Comparison of ENCODE assay signal across 10 cellular contexts in the genomic region with DNA sequence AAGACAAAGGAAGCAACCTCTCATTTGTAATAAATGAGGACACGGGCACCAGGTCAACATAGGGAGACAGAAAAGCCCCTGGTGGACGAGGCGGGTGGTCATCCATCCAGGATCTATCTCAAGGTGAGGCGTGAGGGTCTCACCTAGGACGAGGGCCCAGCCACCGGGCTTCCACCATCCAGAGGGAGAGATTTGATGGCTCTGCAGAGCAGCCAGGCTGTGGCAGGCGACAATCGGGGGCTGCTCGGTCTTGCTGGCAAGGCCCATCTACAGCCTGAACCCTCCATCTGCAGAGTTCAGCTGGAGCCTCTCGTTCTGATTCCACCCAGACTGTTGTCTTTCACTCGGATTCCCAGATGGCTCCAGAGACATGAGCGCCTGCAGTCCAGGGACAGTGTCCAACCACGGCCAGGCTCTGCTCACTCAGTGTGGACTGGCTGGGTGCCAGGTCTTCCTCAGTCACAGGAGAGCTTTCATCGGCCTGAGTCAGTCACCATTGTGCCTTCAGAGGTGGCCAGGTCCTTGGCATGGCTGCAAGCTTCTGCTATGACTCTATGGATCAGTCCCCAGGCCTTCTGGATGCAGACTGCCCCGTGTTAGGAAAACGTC. TPM values are rescaled to one million over a fixed set of nuclear protein-coding genes. Genes with fewer than 3 reads are reported as not detected.
DNase-seq lines count a peak whose midpoint lies in the region; ATAC-seq and TF ChIP-seq lines count a peak whose summit lies in the region.
"Had no signal": no experiment of that assay in that cellular context is flagged by ENCODE, and none has a peak within 500 bp of the region (broad histone marks: within the 10 kb centered on the region; RNA-seq: fewer than 3 reads in every experiment).

No MANE protein-coding gene starts in this region.

- intact Hi-C loops in heart left ventricle (cut with DNase I), result loop anchor here in 2 of 10 donors (10.0 kb wide), 2 partner anchors 247 to 323 kb away; no protein-coding TSS in a partner anchor

- 52 to 61% (median 58%) methylated on average over 16 of the region's 16 CpGs for WGBS in heart left ventricle, 4 donors

- H3K4me3 ChIP-seq in heart left ventricle (no peak overlapping the region), MM.1S (ENCODE audit: low read length) (no peak overlapping the region)

- peaks cover 0 to 39% (median 32%) of the 10 kb centered on the region in 9 donors for H3K36me3 ChIP-seq in heart left ventricle
- no peaks in the 10 kb centered on the region; the same call in 1 of the 2 replicates for H3K36me3 ChIP-seq in MM.1S (replicated peaks; ENCODE audit: insufficient read depth, low read length)

- no peaks in the 10 kb centered on the region for H3K9me2 ChIP-seq in MM.1S (replicated peaks; ENCODE audit: insufficient read depth, low read length)

- H3K27ac ChIP-seq in heart left ventricle (peak overlapping the region in 2 of 12 donors; percentile 5 to 18), MM.1S (ENCODE audit: low read length) (no peak overlapping the region)

- TF ChIP-seq CTCF in heart left ventricle (IDR thresholded peaks at IDR 0.05), result no peak
- TF ChIP-seq CTCF in MM.1S (IDR thresholded peaks at IDR 0.05; ENCODE audit: low read length), result no peak

- no peaks in the 10 kb centered on the region for H3K9me3 ChIP-seq in heart left ventricle
- H3K9me3 ChIP-seq in MM.1S (replicated peaks; ENCODE audit: insufficient read depth, low read length), result no peaks in the 10 kb centered on the region

- H3K4me2 ChIP-seq in MM.1S (ENCODE audit: low read depth, low read length), result no peak overlapping the region

- H3K9ac ChIP-seq in MM.1S (ENCODE audit: low read length), result no peak overlapping the region

- peak; percentile 67 to 82 (median 75) for ATAC-seq in heart left ventricle
- no peak for ATAC-seq in HG03457 (IDR thresholded peaks at IDR 0.05; ENCODE audit: unreplicated experiment)

- H3K79me2 ChIP-seq in MM.1S (ENCODE audit: low read length), result no peaks in the 10 kb centered on the region

- peaks cover 0 to 25% (median 17%) of the 10 kb centered on the region in 12 donors for H3K4me1 ChIP-seq in heart left ventricle
- H3K4me1 ChIP-seq in MM.1S (ENCODE audit: low read length), result no peaks in the 10 kb centered on the region

- peaks cover 3% of the 10 kb centered on the region; the same call in 1 of the 2 replicates for H3F3A ChIP-seq in MM.1S (ENCODE audit: insufficient read depth, low read length)

- peaks cover 0 to 5% (median 0%) of the 10 kb centered on the region in 9 donors for H3K27me3 ChIP-seq in heart left ventricle
- no peaks in the 10 kb centered on the region for H3K27me3 ChIP-seq in MM.1S (replicated peaks; ENCODE audit: insufficient read depth, low read length)

- DNase-seq in EL (peak; percentile 69), T1000 (lab: John Stamatoyannopoulos, UW) (peak; percentile 43), heart left ventricle (peak; percentile 64 to 91 (median 89)), putamen (ENCODE audit: low spot score) (peak; percentile 65), NCI-H187 (lab: John Stamatoyannopoulos, UW) (no peak), epidermal melanocyte (ENCODE audit: insufficient read length, low spot score) (no peak), MM.1S (no peak)
- DNase-seq: effector memory CD4-positive, alpha-beta T cell had no signal

- no peaks in the 10 kb centered on the region for H4K20me1 ChIP-seq in MM.1S (ENCODE audit: insufficient read depth, low read length)

- H2AFZ ChIP-seq in MM.1S (ENCODE audit: low read length), result no peak overlapping the region

- no peak for TF ChIP-seq POLR2A in heart left ventricle (IDR thresholded peaks at IDR 0.05)

RNA-seq across cellular contexts. Expression of a gene that starts 5.9 kb away (rescaled TPM):
- not detected for total RNA-seq in heart left ventricle
- polyA plus RNA-seq in heart left ventricle, result not detected
- polyA plus RNA-seq: thymus had no signal

RNA-seq across cellular contexts. Expression of a gene that starts 19.2 kb away (rescaled TPM):
- 10 to 100 TPM; 20.0 to 62.4 (median 29.0) TPM for total RNA-seq in heart left ventricle
- polyA plus RNA-seq in heart left ventricle, result 10 to 100 TPM; 33.4 to 58.0 TPM

Comparison
In these comparisons a context has a peak if more than half of its experiments do, and no peak if none do; other contexts are left out.
1. DNase-seq: peak in EL (single experiment), T1000 (single experiment), heart left ventricle (5 of 5) and putamen (single experiment); none in NCI-H187 (0 of 2), epidermal melanocyte (single experiment) and MM.1S (single experiment).